ENCODE assay signal across 1 cellular context in genomic region chr17:2347805-2348685, GRCh38.
A peak's percentile ranks its signal among the peaks of the same experiment; 100 is the strongest.
TF ChIP-seq lines count a peak whose summit lies in the region.

No MANE protein-coding gene starts in this region.

TF ChIP-seq in HepG2, 621 proteins besides CTCF, POLR2A, EP300 and RAD21 (continued from another document and continues in another):
- TF ChIP-seq MAZ (IDR thresholded peaks at IDR 0.05; ENCODE audit: borderline replicate concordance, low read depth, low read length) (0 out of 2 replicates have a peak, but pooled peaks have one; percentile 33), MAZ (CRISPR knock-in tag; IDR thresholded peaks at IDR 0.05; ENCODE audit: low read depth) (0 out of 2 replicates have a peak, but pooled peaks have one; percentile 23), ZNF574 (CRISPR knock-in tag; IDR thresholded peaks at IDR 0.05) (0 out of 2 replicates have a peak, but pooled peaks have one; percentile 23), FOXA1 (IDR thresholded peaks at IDR 0.05) (no peak), FOXA1 (CRISPR knock-in tag; IDR thresholded peaks at IDR 0.05) (peak; percentile 88), KDM1A (CRISPR knock-in tag; IDR thresholded peaks at IDR 0.05) (0 out of 2 replicates have a peak, but pooled peaks have one; percentile 41), CEBPB (IDR thresholded peaks at IDR 0.05; ENCODE audit: borderline replicate concordance, low read depth, low read length) (peak; percentile 88), ZNF232 (CRISPR knock-in tag; IDR thresholded peaks at IDR 0.05; ENCODE audit: borderline replicate concordance) (no peak), THYN1 (CRISPR knock-in tag; IDR thresholded peaks at IDR 0.05; ENCODE audit: borderline replicate concordance, low read depth) (no peak), NFYC (CRISPR knock-in tag; IDR thresholded peaks at IDR 0.05) (peak; percentile 56), MYNN (CRISPR knock-in tag; IDR thresholded peaks at IDR 0.05; ENCODE audit: low read depth) (no peak), KDM3A (CRISPR knock-in tag; IDR thresholded peaks at IDR 0.05; ENCODE audit: low read depth) (no peak), RFX1 (IDR thresholded peaks at IDR 0.05) (peak; percentile 42; the same call in 1 of the 2 replicates), SAP130 (CRISPR knock-in tag; IDR thresholded peaks at IDR 0.05; ENCODE audit: low read depth) (peak; percentile 47), ARNTL (CRISPR knock-in tag; IDR thresholded peaks at IDR 0.05) (no peak), FOXA3 (CRISPR knock-in tag; IDR thresholded peaks at IDR 0.05) (peak; percentile 77), ZNF768 (CRISPR knock-in tag; IDR thresholded peaks at IDR 0.05) (no peak), PHF21A (CRISPR knock-in tag; IDR thresholded peaks at IDR 0.05) (peak; percentile 88), ZNF879 (CRISPR knock-in tag; IDR thresholded peaks at IDR 0.05) (no peak), ZNF552 (CRISPR knock-in tag; IDR thresholded peaks at IDR 0.05; ENCODE audit: borderline replicate concordance) (no peak), ZNF331 (CRISPR knock-in tag; IDR thresholded peaks at IDR 0.05) (0 out of 2 replicates have a peak, but pooled peaks have one; percentile 28), ZNF501 (CRISPR knock-in tag; IDR thresholded peaks at IDR 0.05) (peak; percentile 57), MYC (CRISPR knock-in tag; IDR thresholded peaks at IDR 0.05; ENCODE audit: borderline replicate concordance) (no peak), CEBPG (CRISPR knock-in tag; IDR thresholded peaks at IDR 0.05) (peak; percentile 79), RFXAP (CRISPR knock-in tag; IDR thresholded peaks at IDR 0.05; ENCODE audit: borderline replicate concordance) (peak; percentile 99), THAP9 (CRISPR knock-in tag; IDR thresholded peaks at IDR 0.05; ENCODE audit: borderline replicate concordance) (no peak), ZNF674 (CRISPR knock-in tag; IDR thresholded peaks at IDR 0.05; ENCODE audit: low read depth) (no peak), ZNF775 (CRISPR knock-in tag; IDR thresholded peaks at IDR 0.05; ENCODE audit: borderline replicate concordance) (no peak), SOX6 (IDR thresholded peaks at IDR 0.05) (no peak), SOX6 (CRISPR knock-in tag; IDR thresholded peaks at IDR 0.05) (peak; percentile 36; the same call in 1 of the 2 replicates), GTF3A (CRISPR knock-in tag; conservative IDR thresholded peaks at IDR 0.05) (no peak), KLF15 (CRISPR knock-in tag; IDR thresholded peaks at IDR 0.05; ENCODE audit: borderline replicate concordance) (0 out of 2 replicates have a peak, but pooled peaks have one; percentile 27), SATB2 (CRISPR knock-in tag; IDR thresholded peaks at IDR 0.05) (no peak), ZNF75D (CRISPR knock-in tag; IDR thresholded peaks at IDR 0.05; ENCODE audit: borderline replicate concordance) (no peak), IKZF5 (CRISPR knock-in tag; IDR thresholded peaks at IDR 0.05) (peak; percentile 39; the same call in 1 of the 2 replicates), NR2F2 (IDR thresholded peaks at IDR 0.05; ENCODE audit: borderline replicate concordance, low read depth) (no peak), PPARG (CRISPR knock-in tag; conservative IDR thresholded peaks at IDR 0.05) (no peak), KMT2A (CRISPR knock-in tag; IDR thresholded peaks at IDR 0.05) (peak; percentile 41; the same call in 1 of the 2 replicates), RFX5 (IDR thresholded peaks at IDR 0.05; ENCODE audit: low read depth, low read length) (peak; percentile 97), MED8 (CRISPR knock-in tag; IDR thresholded peaks at IDR 0.05; ENCODE audit: insufficient replicate concordance) (peak; percentile 26), CBX2 (IDR thresholded peaks at IDR 0.05; ENCODE audit: low read depth, low read length) (no peak), CBX2 (CRISPR knock-in tag; IDR thresholded peaks at IDR 0.05; ENCODE audit: low read depth) (no peak), TCF12 (IDR thresholded peaks at IDR 0.05) (no peak), TCF12 (CRISPR knock-in tag; IDR thresholded peaks at IDR 0.05) (no peak), HMGXB4 (CRISPR knock-in tag; IDR thresholded peaks at IDR 0.05; ENCODE audit: borderline replicate concordance in 1 of 2, low read depth in 1 of 2) (no peak), SKI (IDR thresholded peaks at IDR 0.05; ENCODE audit: partially characterized antibody) (peak; percentile 28), FOXJ3 (CRISPR knock-in tag; IDR thresholded peaks at IDR 0.05; ENCODE audit: borderline replicate concordance) (0 out of 2 replicates have a peak, but pooled peaks have one; percentile 40)
- TF ChIP-seq, protein P1, sequence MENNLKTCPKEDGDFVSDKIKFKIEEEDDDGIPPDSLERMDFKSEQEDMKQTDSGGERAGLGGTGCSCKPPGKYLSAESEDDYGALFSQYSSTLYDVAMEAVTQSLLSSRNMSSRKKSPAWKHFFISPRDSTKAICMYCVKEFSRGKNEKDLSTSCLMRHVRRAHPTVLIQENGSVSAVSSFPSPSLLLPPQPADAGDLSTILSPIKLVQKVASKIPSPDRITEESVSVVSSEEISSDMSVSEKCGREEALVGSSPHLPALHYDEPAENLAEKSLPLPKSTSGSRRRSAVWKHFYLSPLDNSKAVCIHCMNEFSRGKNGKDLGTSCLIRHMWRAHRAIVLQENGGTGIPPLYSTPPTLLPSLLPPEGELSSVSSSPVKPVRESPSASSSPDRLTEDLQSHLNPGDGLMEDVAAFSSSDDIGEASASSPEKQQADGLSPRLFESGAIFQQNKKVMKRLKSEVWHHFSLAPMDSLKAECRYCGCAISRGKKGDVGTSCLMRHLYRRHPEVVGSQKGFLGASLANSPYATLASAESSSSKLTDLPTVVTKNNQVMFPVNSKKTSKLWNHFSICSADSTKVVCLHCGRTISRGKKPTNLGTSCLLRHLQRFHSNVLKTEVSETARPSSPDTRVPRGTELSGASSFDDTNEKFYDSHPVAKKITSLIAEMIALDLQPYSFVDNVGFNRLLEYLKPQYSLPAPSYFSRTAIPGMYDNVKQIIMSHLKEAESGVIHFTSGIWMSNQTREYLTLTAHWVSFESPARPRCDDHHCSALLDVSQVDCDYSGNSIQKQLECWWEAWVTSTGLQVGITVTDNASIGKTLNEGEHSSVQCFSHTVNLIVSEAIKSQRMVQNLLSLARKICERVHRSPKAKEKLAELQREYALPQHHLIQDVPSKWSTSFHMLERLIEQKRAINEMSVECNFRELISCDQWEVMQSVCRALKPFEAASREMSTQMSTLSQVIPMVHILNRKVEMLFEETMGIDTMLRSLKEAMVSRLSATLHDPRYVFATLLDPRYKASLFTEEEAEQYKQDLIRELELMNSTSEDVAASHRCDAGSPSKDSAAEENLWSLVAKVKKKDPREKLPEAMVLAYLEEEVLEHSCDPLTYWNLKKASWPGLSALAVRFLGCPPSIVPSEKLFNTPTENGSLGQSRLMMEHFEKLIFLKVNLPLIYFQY (CRISPR knock-in tag; IDR thresholded peaks at IDR 0.05; ENCODE audit: borderline replicate concordance) = peak; percentile 72; the same call in 1 of the 2 replicates
- TF ChIP-seq, protein P2, sequence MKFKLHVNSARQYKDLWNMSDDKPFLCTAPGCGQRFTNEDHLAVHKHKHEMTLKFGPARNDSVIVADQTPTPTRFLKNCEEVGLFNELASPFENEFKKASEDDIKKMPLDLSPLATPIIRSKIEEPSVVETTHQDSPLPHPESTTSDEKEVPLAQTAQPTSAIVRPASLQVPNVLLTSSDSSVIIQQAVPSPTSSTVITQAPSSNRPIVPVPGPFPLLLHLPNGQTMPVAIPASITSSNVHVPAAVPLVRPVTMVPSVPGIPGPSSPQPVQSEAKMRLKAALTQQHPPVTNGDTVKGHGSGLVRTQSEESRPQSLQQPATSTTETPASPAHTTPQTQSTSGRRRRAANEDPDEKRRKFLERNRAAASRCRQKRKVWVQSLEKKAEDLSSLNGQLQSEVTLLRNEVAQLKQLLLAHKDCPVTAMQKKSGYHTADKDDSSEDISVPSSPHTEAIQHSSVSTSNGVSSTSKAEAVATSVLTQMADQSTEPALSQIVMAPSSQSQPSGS (CRISPR knock-in tag; IDR thresholded peaks at IDR 0.05) = no peak
- TF ChIP-seq, protein P3, sequence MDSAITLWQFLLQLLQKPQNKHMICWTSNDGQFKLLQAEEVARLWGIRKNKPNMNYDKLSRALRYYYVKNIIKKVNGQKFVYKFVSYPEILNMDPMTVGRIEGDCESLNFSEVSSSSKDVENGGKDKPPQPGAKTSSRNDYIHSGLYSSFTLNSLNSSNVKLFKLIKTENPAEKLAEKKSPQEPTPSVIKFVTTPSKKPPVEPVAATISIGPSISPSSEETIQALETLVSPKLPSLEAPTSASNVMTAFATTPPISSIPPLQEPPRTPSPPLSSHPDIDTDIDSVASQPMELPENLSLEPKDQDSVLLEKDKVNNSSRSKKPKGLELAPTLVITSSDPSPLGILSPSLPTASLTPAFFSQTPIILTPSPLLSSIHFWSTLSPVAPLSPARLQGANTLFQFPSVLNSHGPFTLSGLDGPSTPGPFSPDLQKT (CRISPR knock-in tag; IDR thresholded peaks at IDR 0.05; ENCODE audit: borderline replicate concordance) = no peak
- TF ChIP-seq, protein P4, sequence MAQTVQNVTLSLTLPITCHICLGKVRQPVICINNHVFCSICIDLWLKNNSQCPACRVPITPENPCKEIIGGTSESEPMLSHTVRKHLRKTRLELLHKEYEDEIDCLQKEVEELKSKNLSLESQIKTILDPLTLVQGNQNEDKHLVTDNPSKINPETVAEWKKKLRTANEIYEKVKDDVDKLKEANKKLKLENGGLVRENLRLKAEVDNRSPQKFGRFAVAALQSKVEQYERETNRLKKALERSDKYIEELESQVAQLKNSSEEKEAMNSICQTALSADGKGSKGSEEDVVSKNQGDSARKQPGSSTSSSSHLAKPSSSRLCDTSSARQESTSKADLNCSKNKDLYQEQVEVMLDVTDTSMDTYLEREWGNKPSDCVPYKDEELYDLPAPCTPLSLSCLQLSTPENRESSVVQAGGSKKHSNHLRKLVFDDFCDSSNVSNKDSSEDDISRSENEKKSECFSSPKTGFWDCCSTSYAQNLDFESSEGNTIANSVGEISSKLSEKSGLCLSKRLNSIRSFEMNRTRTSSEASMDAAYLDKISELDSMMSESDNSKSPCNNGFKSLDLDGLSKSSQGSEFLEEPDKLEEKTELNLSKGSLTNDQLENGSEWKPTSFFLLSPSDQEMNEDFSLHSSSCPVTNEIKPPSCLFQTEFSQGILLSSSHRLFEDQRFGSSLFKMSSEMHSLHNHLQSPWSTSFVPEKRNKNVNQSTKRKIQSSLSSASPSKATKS (CRISPR knock-in tag; IDR thresholded peaks at IDR 0.05) = no peak
